Comparison of ENCODE assay signal across 18 cellular contexts in the genomic region with DNA sequence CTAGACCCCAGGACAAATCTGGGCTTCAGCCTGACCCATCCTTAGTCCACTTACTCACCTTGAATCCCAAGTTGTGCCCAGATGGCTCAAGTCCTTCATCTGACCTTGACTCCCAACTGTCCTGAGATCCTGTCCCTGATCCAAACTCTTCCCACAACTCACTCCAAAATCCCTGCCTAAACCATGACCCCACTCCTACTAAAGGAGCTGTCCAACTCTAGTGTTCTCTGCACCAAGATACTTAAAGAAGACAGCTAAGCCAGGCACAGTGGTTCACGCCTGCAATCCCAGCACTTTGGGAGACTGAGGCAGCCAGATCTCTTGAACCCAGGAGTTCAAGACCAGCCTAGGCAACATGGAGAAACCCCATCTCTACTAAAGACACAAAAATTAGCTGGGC. TPM values are rescaled to one million over a fixed set of nuclear protein-coding genes. Genes with fewer than 3 reads are reported as not detected.
DNase-seq lines count a peak whose midpoint lies in the region; ATAC-seq and TF ChIP-seq lines count a peak whose summit lies in the region.
"Had no signal": no experiment of that assay in that cellular context is flagged by ENCODE, and none has a peak within 500 bp of the region (broad histone marks: within the 10 kb centered on the region; RNA-seq: fewer than 3 reads in every experiment).

No MANE protein-coding gene starts in this region.

- 73 to 100% (median 89%) methylated on average over 1 of the region's 1 CpG for WGBS in spleen, 5 donors

- peaks cover 0 to 3% (median 0%) of the 10 kb centered on the region in 7 donors for H3K27me3 ChIP-seq in spleen (replicated peaks in 1 of 7)
- H3K27me3 ChIP-seq: SJSA1 had no signal

- no peaks in the 10 kb centered on the region for H3K9me3 ChIP-seq in spleen
- H3K9me3 ChIP-seq: SJSA1 had no signal

- no peaks in the 10 kb centered on the region for H3K36me3 ChIP-seq in spleen
- H3K36me3 ChIP-seq: SJSA1 had no signal

- H3K4me3 Mint-ChIP-seq in activated naive CD4-positive, alpha-beta T cell treated with anti-CD3 and anti-CD28 coated beads for 36 hours, result peak overlapping the region; percentile 76
- H3K4me3 Mint-ChIP-seq in IgD-negative memory B cell, result peak overlapping the region; percentile 55 to 79 (median 76)
- H3K4me3 Mint-ChIP-seq: endodermal cell, H9, mesothelial cell of epicardium had no signal

- TF ChIP-seq POLR2A in spleen (IDR thresholded peaks at IDR 0.05), result no peak

- peaks cover 63% of the 10 kb centered on the region for H3K4me1 Mint-ChIP-seq in activated naive CD4-positive, alpha-beta T cell treated with anti-CD3 and anti-CD28 coated beads for 36 hours (ENCODE audit: low read depth)
- H3K4me1 Mint-ChIP-seq in IgD-negative memory B cell, result peaks cover 42 to 64% (median 62%) of the 10 kb centered on the region in 3 donors
- H3K4me1 Mint-ChIP-seq: endodermal cell, mesothelial cell of epicardium had no signal

- no peak for DNase-seq in activated naive CD4-positive, alpha-beta T cell treated with anti-CD3 and anti-CD28 coated beads for 36 hours
- no peak for DNase-seq in activated naive CD4-positive, alpha-beta T cell treated with Interleukin-2 at 50 U/mL for 16 hours
- no peak for DNase-seq in activated naive CD4-positive, alpha-beta T cell treated with anti-CD3 and anti-CD28 coated beads, Interleukin-2, amount 50 U/mL, for 72 hours (ENCODE audit: low spot score in 2 of 2)
- DNase-seq in spleen (no peak), NCI-H510A treated with DMSO at 0.1 percent for 48 hours (lab: John Stamatoyannopoulos, UW) (no peak)
- no peak for DNase-seq in activated CD4-positive, CD25-positive, alpha-beta regulatory T cell (lab: John Stamatoyannopoulos, UW)
- DNase-seq: amniotic stem cell; central memory CD4-positive, alpha-beta T cell; endodermal cell; GF-D8; H9; hypothalamus; NCI-H1694 treated with DMSO at 0.1 percent for 48 hours; stimulated activated CD4-positive, alpha-beta T cell treated with anti-CD3 and anti-CD28 coated beads, Interleukin-4, amount 100 ng/mL, for 1 hour had no signal

- H3K27ac Mint-ChIP-seq in activated naive CD4-positive, alpha-beta T cell treated with anti-CD3 and anti-CD28 coated beads for 36 hours, result peak overlapping the region; percentile 98
- H3K27ac Mint-ChIP-seq in IgD-negative memory B cell, result peak overlapping the region; percentile 25 to 98 (median 95)
- H3K27ac Mint-ChIP-seq in activated naive CD4-positive, alpha-beta T cell treated with anti-CD3 and anti-CD28 coated beads, Interleukin-2, amount 50 U/mL, for 72 hours, result peak overlapping the region; percentile 89 to 92
- H3K27ac Mint-ChIP-seq: endodermal cell, H9, mesothelial cell of epicardium had no signal

- no peaks in the 10 kb centered on the region for H3K9me3 Mint-ChIP-seq in activated naive CD4-positive, alpha-beta T cell treated with anti-CD3 and anti-CD28 coated beads for 36 hours
- H3K9me3 Mint-ChIP-seq in IgD-negative memory B cell, result no peaks in the 10 kb centered on the region
- no peaks in the 10 kb centered on the region for H3K9me3 Mint-ChIP-seq in activated naive CD4-positive, alpha-beta T cell treated with anti-CD3 and anti-CD28 coated beads, Interleukin-2, amount 50 U/mL, for 72 hours
- H3K9me3 Mint-ChIP-seq: endodermal cell, H9 had no signal

- peaks cover 41 to 100% (median 83%) of the 10 kb centered on the region in 6 donors for H3K4me1 ChIP-seq in spleen

- peak overlapping the region; percentile 68 to 92 (median 77) for H3K27ac ChIP-seq in spleen
- H3K27ac ChIP-seq: SJSA1 had no signal

- no peak overlapping the region for H3K4me3 ChIP-seq in spleen
- H3K4me3 ChIP-seq: SJSA1 had no signal

- CTCF ChIA-PET in activated naive CD4-positive, alpha-beta T cell treated with anti-CD3 and anti-CD28 coated beads for 36 hours (lab: Charles Lee), result interaction anchor here (0.7 to 9.1 kb wide), 8 partner anchors 9 to 123 kb away, joined by 3 to 86 read pairs (median 3); a partner anchor contains a TSS

- intact Hi-C loops in activated naive CD4-positive, alpha-beta T cell treated with anti-CD3 and anti-CD28 coated beads for 36 hours (cut with micrococcal nuclease), result loop anchor here (1.0 to 2.0 kb wide), 4 partner anchors 9 to 299 kb away; a partner anchor contains a TSS
- intact Hi-C loops in spleen (cut with DNase I; ENCODE audit: low total_unique reads), result no loop called here

- ATAC-seq in activated naive CD4-positive, alpha-beta T cell treated with anti-CD3 and anti-CD28 coated beads, Interleukin-2, amount 50 U/mL, for 72 hours, result no peak
- ATAC-seq in HG03442 (IDR thresholded peaks at IDR 0.05; ENCODE audit: unreplicated experiment), result no peak

- no peaks in the 10 kb centered on the region for H3K27me3 Mint-ChIP-seq in activated naive CD4-positive, alpha-beta T cell treated with anti-CD3 and anti-CD28 coated beads for 36 hours (ENCODE audit: low read depth)
- no peaks in the 10 kb centered on the region for H3K27me3 Mint-ChIP-seq in IgD-negative memory B cell

- peaks cover 12% of the 10 kb centered on the region for H3K36me3 Mint-ChIP-seq in activated naive CD4-positive, alpha-beta T cell treated with anti-CD3 and anti-CD28 coated beads for 36 hours (ENCODE audit: low read depth)
- H3K36me3 Mint-ChIP-seq in IgD-negative memory B cell, result peaks cover 12% of the 10 kb centered on the region
- H3K36me3 Mint-ChIP-seq in activated naive CD4-positive, alpha-beta T cell treated with anti-CD3 and anti-CD28 coated beads, Interleukin-2, amount 50 U/mL, for 72 hours, result peaks cover 0 to 15% of the 10 kb centered on the region in 2 donors
- H3K36me3 Mint-ChIP-seq: mesothelial cell of epicardium had no signal

- no peak for TF ChIP-seq CTCF in spleen (IDR thresholded peaks at IDR 0.05 in 8 of 11, conservative IDR thresholded peaks at IDR 0.05 in 3 of 11)

RNA-seq across cellular contexts. Expression of a gene that starts 8.5 kb away (rescaled TPM):
- 10 to 100 TPM; 30.0 to 31.9 TPM for total RNA-seq in activated naive CD4-positive, alpha-beta T cell treated with anti-CD3 and anti-CD28 coated beads for 36 hours
- polyA plus RNA-seq in IgD-negative memory B cell, result 89.1 TPM
- 10 to 100 TPM; 34.2 to 39.6 TPM for total RNA-seq in activated naive CD4-positive, alpha-beta T cell treated with anti-CD3 and anti-CD28 coated beads, Interleukin-2, amount 50 U/mL, for 72 hours
- 10 to 100 TPM; 22.7 to 67.4 (median 45.4) TPM for total RNA-seq in spleen
- polyA plus RNA-seq in spleen, result 10 to 100 TPM; 22.3 to 48.5 (median 33.3) TPM

RNA-seq across cellular contexts. Expression of a gene that starts 47.8 kb away (rescaled TPM):
- 1 to 10 TPM; 8.4 to 8.8 TPM for total RNA-seq in activated naive CD4-positive, alpha-beta T cell treated with anti-CD3 and anti-CD28 coated beads for 36 hours
- 24.8 TPM for polyA plus RNA-seq in IgD-negative memory B cell
- total RNA-seq in activated naive CD4-positive, alpha-beta T cell treated with anti-CD3 and anti-CD28 coated beads, Interleukin-2, amount 50 U/mL, for 72 hours, result 10 to 100 TPM; 12.5 to 13.9 TPM
- 10 to 100 TPM; 12.0 to 21.0 (median 17.4) TPM for total RNA-seq in spleen
- polyA plus RNA-seq in spleen, result 10 to 100 TPM in 1 of 3 donors, 1 to 10 TPM in 2; 4.7 to 10.5 (median 4.9) TPM

RNA-seq across cellular contexts. Expression of a gene that starts 53.8 kb away (rescaled TPM):
- total RNA-seq in activated naive CD4-positive, alpha-beta T cell treated with anti-CD3 and anti-CD28 coated beads for 36 hours, result 1 to 10 TPM; 1.9 to 2.2 TPM
- polyA plus RNA-seq in IgD-negative memory B cell (not detected), spleen (1 to 10 TPM in 2 of 3 donors, under 1 TPM in 1; 0.94 to 1.4 (median 1.4) TPM)
- 1 to 10 TPM; 3.5 to 4.0 TPM for total RNA-seq in activated naive CD4-positive, alpha-beta T cell treated with anti-CD3 and anti-CD28 coated beads, Interleukin-2, amount 50 U/mL, for 72 hours
- total RNA-seq in spleen, result 1 to 10 TPM in 6 of 7 donors, under 1 TPM in 1; 0.98 to 4.7 (median 2.2) TPM
- total RNA-seq: SJSA1 had no signal
